Comparison of ENCODE assay signal across 21 cellular contexts in the genomic region with DNA sequence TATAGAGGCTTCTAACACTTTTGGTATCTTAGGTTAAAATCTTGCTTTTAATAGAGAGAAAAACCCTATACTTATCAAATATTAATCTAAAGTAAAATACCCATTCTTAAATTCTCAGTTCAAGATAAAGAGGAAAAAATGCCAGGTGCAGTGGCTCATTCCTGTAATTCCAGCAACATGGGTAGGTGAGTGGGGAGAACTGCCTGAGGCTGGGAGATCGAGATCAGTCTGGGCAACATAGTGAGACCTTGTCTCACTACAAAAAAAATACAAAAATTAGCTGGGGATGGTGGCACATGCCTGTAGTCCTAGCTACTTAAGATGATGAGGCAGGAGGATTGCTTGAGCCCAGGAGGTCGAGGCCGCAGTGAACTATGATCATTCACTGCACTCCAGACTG.
"Had no signal": no experiment of that assay in that cellular context is flagged by ENCODE, and none has a peak within 500 bp of the region (broad histone marks: within the 10 kb centered on the region; RNA-seq: fewer than 3 reads in every experiment).

No MANE protein-coding gene starts in this region.

- H3K27ac Mint-ChIP-seq: activated naive CD8-positive, alpha-beta T cell treated with anti-CD3 and anti-CD28 coated beads, Interleukin-2, amount 10 ng/mL, durations not matched to agents 7 days and 5 days; activated T-helper 2 cell treated with anti-CD3 and anti-CD28 coated beads, Interferon-gamma antibody, Interleukin-2, Interleukin-4, amounts not matched to agents 10 μg/mL and 5 μg/mL and 100 μg/mL, durations not matched to agents 14 hours and 24 hours and 36 hours; T-helper 2 cell treated with Interferon-gamma antibody and Interleukin-4, amounts not matched to agents 5 μg/mL and 100 μg/mL, for 36 hours had no signal

- H3K9me3 Mint-ChIP-seq: activated naive CD8-positive, alpha-beta T cell treated with anti-CD3 and anti-CD28 coated beads, Interleukin-2, amount 10 ng/mL, durations not matched to agents 7 days and 5 days; activated T-cell treated with anti-CD3 and anti-CD28 coated beads, Interleukin-2, amount 50 U/mL, for 4 hours; activated T-helper 2 cell treated with anti-CD3 and anti-CD28 coated beads, Interferon-gamma antibody, Interleukin-2, Interleukin-4, amounts not matched to agents 10 μg/mL and 5 μg/mL and 100 μg/mL, durations not matched to agents 14 hours and 24 hours and 36 hours; natural killer cell; T-helper 2 cell treated with Interferon-gamma antibody and Interleukin-4, amounts not matched to agents 5 μg/mL and 100 μg/mL, for 36 hours had no signal

- H3K4me1 Mint-ChIP-seq: activated naive CD8-positive, alpha-beta T cell treated with anti-CD3 and anti-CD28 coated beads, Interleukin-2, amount 10 ng/mL, durations not matched to agents 7 days and 5 days; natural killer cell had no signal

- H3K27me3 ChIP-seq: heart left ventricle, neutrophil, pancreas had no signal

- ATAC-seq: activated T-cell treated with anti-CD3 and anti-CD28 coated beads, Interleukin-2, amount 50 U/mL, for 4 hours; heart left ventricle; natural killer cell; pancreas; right cardiac atrium; stimulated activated naive CD8-positive, alpha-beta T cell treated with anti-CD3 and anti-CD28 coated beads, Interleukin-15, Interleukin-2, amounts not matched to agents 100 U/mL and 50 U/mL, for 24 hours had no signal

- H3K27me3 Mint-ChIP-seq: activated naive CD8-positive, alpha-beta T cell treated with anti-CD3 and anti-CD28 coated beads, Interleukin-2, amount 10 ng/mL, durations not matched to agents 7 days and 5 days had no signal

- H3K4me3 Mint-ChIP-seq: activated naive CD8-positive, alpha-beta T cell treated with anti-CD3 and anti-CD28 coated beads, Interleukin-2, amount 10 ng/mL, durations not matched to agents 7 days and 5 days; activated T-cell treated with anti-CD3 and anti-CD28 coated beads, Interleukin-2, amount 50 U/mL, for 4 hours; natural killer cell; T-helper 2 cell treated with Interferon-gamma antibody and Interleukin-4, amounts not matched to agents 5 μg/mL and 100 μg/mL, for 36 hours had no signal

- DNase-seq: activated CD4-positive, alpha-beta T cell treated with anti-CD3 and anti-CD28 coated beads, Interleukin-2, amount 50 U/mL, for 48 hours; activated CD8-positive, alpha-beta memory T cell treated with anti-CD3 and anti-CD28 coated beads, Interleukin-2, amount 50 U/mL, for 48 hours; activated naive CD4-positive, alpha-beta T cell; activated naive CD8-positive, alpha-beta T cell treated with anti-CD3 and anti-CD28 coated beads, Interleukin-2, amount 10 ng/mL, durations not matched to agents 7 days and 5 days; activated T-cell treated with anti-CD3 and anti-CD28 coated beads, Interleukin-2, amount 50 U/mL, for 4 hours; amniotic stem cell; cerebellar nuclear complex; heart left ventricle; kidney glomerular epithelial cell; left ventricle myocardium inferior; midbrain; natural killer cell; pancreas; right cardiac atrium; stimulated activated CD4-positive, alpha-beta T cell treated with anti-CD3 and anti-CD28 coated beads, Interleukin-12 subunit alpha, Interleukin-12 subunit beta, amount 100 ng/mL, for 4 hours; stimulated activated CD4-positive, alpha-beta T cell treated with anti-CD3 and anti-CD28 coated beads, Interleukin-4, amount 100 ng/mL, for 4 hours; stimulated activated naive CD8-positive, alpha-beta T cell treated with anti-CD3 and anti-CD28 coated beads, Interleukin-15, Interleukin-2, amounts not matched to agents 100 U/mL and 50 U/mL, for 24 hours had no signal

- H3K27ac ChIP-seq: coronary artery, heart left ventricle, left ventricle myocardium inferior, neutrophil, pancreas had no signal

- H3K4me1 ChIP-seq: heart left ventricle had no signal

- H3K36me3 ChIP-seq: pancreas had no signal

- H3K4me3 ChIP-seq: coronary artery, heart left ventricle, left ventricle myocardium inferior, pancreas had no signal
